Comparison of ENCODE assay signal across 17 cellular contexts in the genomic region with DNA sequence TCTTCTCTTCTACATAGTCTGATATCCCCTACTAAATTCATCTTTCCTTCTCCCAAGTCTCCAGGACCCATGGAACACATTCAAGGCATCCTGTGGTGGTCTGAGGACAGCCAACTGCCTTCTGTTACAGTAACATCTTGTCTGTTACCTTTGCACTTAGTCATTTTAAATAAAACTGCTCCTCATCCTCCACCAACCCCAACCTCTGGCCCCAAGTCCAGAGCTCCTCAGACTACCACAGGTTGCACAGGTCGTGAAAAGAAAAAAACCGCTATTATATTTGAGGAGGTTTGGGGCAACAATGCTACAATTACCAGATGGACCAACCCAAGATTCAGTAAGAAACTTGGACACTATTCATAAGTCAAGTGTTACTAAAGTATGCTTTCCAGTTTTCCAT. TPM values are rescaled to one million over a fixed set of nuclear protein-coding genes. Genes with fewer than 3 reads are reported as not detected.
DNase-seq lines count a peak whose midpoint lies in the region; ATAC-seq, FAIRE-seq and TF ChIP-seq lines count a peak whose summit lies in the region.
"Had no signal": no experiment of that assay in that cellular context is flagged by ENCODE, and none has a peak within 500 bp of the region (broad histone marks: within the 10 kb centered on the region; RNA-seq: fewer than 3 reads in every experiment).

No MANE protein-coding gene starts in this region.

- no peak for DNase-seq in activated naive CD4-positive, alpha-beta T cell treated with anti-CD3 and anti-CD28 coated beads for 36 hours
- no peak for DNase-seq in GM12891 (ENCODE audit: insufficient read length, low spot score)
- no peak for DNase-seq in naive B cell
- DNase-seq: AML-193; Caco-2; Calu3; CD4-positive, alpha-beta T cell; CD8-positive, alpha-beta T cell; DMS79 treated with DMSO at 0.1 percent for 48 hours; GF-D8 had no signal

- peaks cover 7% of the 10 kb centered on the region for H3K36me3 Mint-ChIP-seq in activated naive CD4-positive, alpha-beta T cell treated with anti-CD3 and anti-CD28 coated beads, Interleukin-2, amount 50 U/mL, for 24 hours
- H3K36me3 Mint-ChIP-seq in activated naive CD4-positive, alpha-beta T cell treated with anti-CD3 and anti-CD28 coated beads for 36 hours (ENCODE audit: low read depth), result no peaks in the 10 kb centered on the region
- peaks cover 11 to 17% of the 10 kb centered on the region in 2 donors for H3K36me3 Mint-ChIP-seq in naive B cell

- no peaks in the 10 kb centered on the region for H3K27me3 Mint-ChIP-seq in activated naive CD4-positive, alpha-beta T cell treated with anti-CD3 and anti-CD28 coated beads, Interleukin-2, amount 50 U/mL, for 24 hours
- H3K27me3 Mint-ChIP-seq in activated naive CD4-positive, alpha-beta T cell treated with anti-CD3 and anti-CD28 coated beads for 36 hours (ENCODE audit: low read depth), result no peaks in the 10 kb centered on the region
- H3K27me3 Mint-ChIP-seq in naive B cell, result no peaks in the 10 kb centered on the region
- H3K27me3 Mint-ChIP-seq: B cell; CD4-positive, alpha-beta T cell had no signal

- no peak overlapping the region for H3K4me3 Mint-ChIP-seq in activated naive CD4-positive, alpha-beta T cell treated with anti-CD3 and anti-CD28 coated beads, Interleukin-2, amount 50 U/mL, for 24 hours
- no peak overlapping the region for H3K4me3 Mint-ChIP-seq in activated naive CD4-positive, alpha-beta T cell treated with anti-CD3 and anti-CD28 coated beads for 36 hours
- no peak overlapping the region for H3K4me3 Mint-ChIP-seq in naive B cell
- H3K4me3 Mint-ChIP-seq: B cell; CD4-positive, alpha-beta T cell; CD8-positive, alpha-beta T cell had no signal

- H3K4me1 Mint-ChIP-seq in activated naive CD4-positive, alpha-beta T cell treated with anti-CD3 and anti-CD28 coated beads, Interleukin-2, amount 50 U/mL, for 24 hours, result peaks cover 11% of the 10 kb centered on the region
- H3K4me1 Mint-ChIP-seq in activated naive CD4-positive, alpha-beta T cell treated with anti-CD3 and anti-CD28 coated beads for 36 hours (ENCODE audit: low read depth), result peaks cover 11% of the 10 kb centered on the region
- H3K4me1 Mint-ChIP-seq in naive B cell, result peaks cover 6 to 14% (median 10%) of the 10 kb centered on the region in 3 donors

- peak; percentile 13 for FAIRE-seq in GM12891 (lab: Jason Lieb, UNC)
- FAIRE-seq: A549, D721Med, GM12892, GM18507 had no signal

- peak overlapping the region; percentile 62 for H3K27ac Mint-ChIP-seq in activated naive CD4-positive, alpha-beta T cell treated with anti-CD3 and anti-CD28 coated beads, Interleukin-2, amount 50 U/mL, for 24 hours
- H3K27ac Mint-ChIP-seq in activated naive CD4-positive, alpha-beta T cell treated with anti-CD3 and anti-CD28 coated beads for 36 hours, result no peak overlapping the region
- H3K27ac Mint-ChIP-seq in naive B cell, result peak overlapping the region in 4 of 6 donors; percentile 26 to 88 (median 56)
- H3K27ac Mint-ChIP-seq: B cell; CD4-positive, alpha-beta T cell; CD8-positive, alpha-beta T cell had no signal

- no peaks in the 10 kb centered on the region for H3K9me3 Mint-ChIP-seq in activated naive CD4-positive, alpha-beta T cell treated with anti-CD3 and anti-CD28 coated beads, Interleukin-2, amount 50 U/mL, for 24 hours
- H3K9me3 Mint-ChIP-seq in activated naive CD4-positive, alpha-beta T cell treated with anti-CD3 and anti-CD28 coated beads for 36 hours, result no peaks in the 10 kb centered on the region
- no peaks in the 10 kb centered on the region for H3K9me3 Mint-ChIP-seq in naive B cell
- H3K9me3 Mint-ChIP-seq: CD4-positive, alpha-beta T cell; CD8-positive, alpha-beta T cell had no signal

- CTCF ChIA-PET in activated naive CD4-positive, alpha-beta T cell treated with anti-CD3 and anti-CD28 coated beads for 36 hours (lab: Charles Lee), result interaction anchor here (1.3 kb wide), 1 partner anchor 151 kb away, joined by 5 read pairs; no protein-coding TSS in a partner anchor

- intact Hi-C loops in activated naive CD4-positive, alpha-beta T cell treated with anti-CD3 and anti-CD28 coated beads for 36 hours (cut with micrococcal nuclease), result no loop called here

- no peak for TF ChIP-seq POLR2A in GM12891 (IDR thresholded peaks at IDR 0.05; ENCODE audit: low read depth, low read length)

- no peak for ATAC-seq in naive B cell (ENCODE audit: low read depth in 2 of 2)
- no peak for ATAC-seq in GM19395 (IDR thresholded peaks at IDR 0.05; ENCODE audit: unreplicated experiment)
- ATAC-seq: A549; CD8-positive, alpha-beta T cell had no signal

TF ChIP-seq in GM12891, 5 proteins besides CTCF, POLR2A, EP300 and RAD21:
- TF ChIP-seq TAF1 (IDR thresholded peaks at IDR 0.05; ENCODE audit: low read depth, low read length) (no peak), POLR2AphosphoS5 (IDR thresholded peaks at IDR 0.05; ENCODE audit: low read depth, low read length) (no peak), SPI1 (IDR thresholded peaks at IDR 0.05; ENCODE audit: low read depth, low read length) (no peak), POU2F2 (IDR thresholded peaks at IDR 0.05; ENCODE audit: low read depth, low read length) (no peak), PAX5 (IDR thresholded peaks at IDR 0.05; ENCODE audit: insufficient read depth, low read length, severe bottlenecking) (no peak)
TF ChIP-seq in GM12891: peak in this region for 0.

RNA-seq across cellular contexts. Expression of a gene that starts 49.9 kb away (rescaled TPM):
- total RNA-seq in activated naive CD4-positive, alpha-beta T cell treated with anti-CD3 and anti-CD28 coated beads for 36 hours, result 10 to 100 TPM; 14.8 to 15.1 TPM
- 9.5 TPM for polyA plus RNA-seq in GM12891 (2012; ENCODE audit: low read depth, missing spikeins)
- 10 to 100 TPM; 14.2 to 23.1 (median 19.0) TPM for polyA plus RNA-seq in naive B cell (ENCODE audit: low read depth in 6 of 6)
